Comparison of ENCODE assay signal across 18 cellular contexts in genomic region chr5:56552612-56553268, GRCh38.
DNase-seq lines count a peak whose midpoint lies in the region; ATAC-seq and TF ChIP-seq lines count a peak whose summit lies in the region.
"Had no signal": no experiment of that assay in that cellular context is flagged by ENCODE, and none has a peak within 500 bp of the region (broad histone marks: within the 10 kb centered on the region; RNA-seq: fewer than 3 reads in every experiment).

No MANE protein-coding gene starts in this region.

- peak; percentile 45 for DNase-seq in IMR-90
- peak; percentile 30 for DNase-seq in hepatic stellate cell (ENCODE audit: low spot score)
- DNase-seq in thoracic aorta (ENCODE audit: low spot score) = no peak
- DNase-seq in WERI-Rb-1 = no peak
- no peak for DNase-seq in DMS 273 (lab: John Stamatoyannopoulos, UW; ENCODE audit: unreplicated experiment)
- DNase-seq in activated CD8-positive, alpha-beta memory T cell treated with anti-CD3 and anti-CD28 coated beads, Interleukin-2, amount 50 U/mL, for 4 hours = no peak
- DNase-seq in H7 = no peak
- DNase-seq: ACHN; CD8-positive, alpha-beta T cell; MG63; NCI-H1105; NCI-H187; NCI-H446 treated with DMSO at 0.1 percent for 48 hours; NCI-H82; SHP77 treated with DMSO at 0.1 percent for 48 hours had no signal

- no peak overlapping the region for H3K14ac ChIP-seq in IMR-90 (replicated peaks; ENCODE audit: low read depth, low read length)

- H2BK5ac ChIP-seq in IMR-90 (ENCODE audit: low read depth, low read length, poor library complexity, severe bottlenecking) = no peak overlapping the region

- H3K4me3 ChIP-seq in IMR-90 (ENCODE audit: insufficient read depth, low read depth, low read length) (no peak overlapping the region), esophagus (ENCODE audit: low read depth in 1 of 2, low read length in 2 of 2) (no peak overlapping the region), thoracic aorta (no peak overlapping the region), WERI-Rb-1 (ENCODE audit: low read depth, low read length) (no peak overlapping the region), H7 (ENCODE audit: insufficient read depth, low read depth, low read length) (no peak overlapping the region)
- H3K4me3 ChIP-seq: HAP-1, MG63 had no signal

- H3K4ac ChIP-seq in IMR-90 (ENCODE audit: low read depth, low read length) = no peak overlapping the region; the same call in 1 of the 2 replicates

- H3K36me3 ChIP-seq in IMR-90 (ENCODE audit: control insufficient read depth, insufficient read depth, low read length) = no peaks in the 10 kb centered on the region
- no peaks in the 10 kb centered on the region for H3K36me3 ChIP-seq in esophagus (ENCODE audit: control insufficient read depth in 2 of 2, insufficient read depth in 2 of 2, low read length in 1 of 2)
- no peaks in the 10 kb centered on the region for H3K36me3 ChIP-seq in thoracic aorta
- no peaks in the 10 kb centered on the region for H3K36me3 ChIP-seq in WERI-Rb-1
- H3K36me3 ChIP-seq in H7 (replicated peaks; ENCODE audit: control insufficient read depth, insufficient read depth, low read length) = no peaks in the 10 kb centered on the region
- H3K36me3 ChIP-seq: HAP-1, MG63 had no signal

- no peak overlapping the region for H2BK120ac ChIP-seq in IMR-90 (ENCODE audit: low read depth, low read length)

- no peaks in the 10 kb centered on the region for H3K79me1 ChIP-seq in IMR-90 (ENCODE audit: low read depth in 1 of 2, low read length in 2 of 2)

- dilution Hi-C loops in IMR-90 (cut with HindIII; ENCODE audit: low sequenced_read_pairs, unreplicated experiment) = no loop called here

- no peak overlapping the region for H3K9ac ChIP-seq in IMR-90 (ENCODE audit: low read depth, low read length)

- TF ChIP-seq RAD21 in IMR-90 (IDR thresholded peaks at IDR 0.05; ENCODE audit: low read length) = no peak

- no peak for TF ChIP-seq POLR2A in IMR-90 (IDR thresholded peaks at IDR 0.05; ENCODE audit: low read depth, low read length)

- no peak overlapping the region for H3K56ac ChIP-seq in IMR-90 (ENCODE audit: extremely low read depth, insufficient read depth, low read length)

- no peak overlapping the region for H3K4me2 ChIP-seq in IMR-90 (ENCODE audit: low read depth, low read length)

- no peaks in the 10 kb centered on the region for H4K20me1 ChIP-seq in IMR-90 (ENCODE audit: insufficient read depth, low read length)

- H3K27me3 ChIP-seq in IMR-90 (ENCODE audit: control insufficient read depth, insufficient read depth, low read length) (no peaks in the 10 kb centered on the region), esophagus (ENCODE audit: control insufficient read depth in 1 of 2, insufficient read depth in 2 of 2, low read length in 2 of 2) (no peaks in the 10 kb centered on the region), thoracic aorta (replicated peaks; ENCODE audit: insufficient read depth) (no peaks in the 10 kb centered on the region), WERI-Rb-1 (ENCODE audit: insufficient read depth, low read depth, severe bottlenecking) (no peaks in the 10 kb centered on the region), H7 (ENCODE audit: control insufficient read depth, insufficient read depth, low read length) (no peaks in the 10 kb centered on the region)
- H3K27me3 ChIP-seq: MG63 had no signal

- no peak overlapping the region for H4K8ac ChIP-seq in IMR-90 (ENCODE audit: low read depth in 2 of 2, low read length in 2 of 2)

- no TSS peak for BruUV-seq in IMR-90 (replicated peaks; lab: Mats Ljungman, UMichigan)

- no peak overlapping the region for H3K18ac ChIP-seq in IMR-90 (ENCODE audit: low read depth, low read length)

- no peaks in the 10 kb centered on the region for H3K9me1 ChIP-seq in IMR-90 (ENCODE audit: insufficient read depth, low read length)

- H2BK20ac ChIP-seq in IMR-90 (ENCODE audit: low read depth, low read length) = peak overlapping the region; percentile 26; the same call in 1 of the 2 replicates

- H4K5ac ChIP-seq in IMR-90 (ENCODE audit: low read depth, low read length) = no peak overlapping the region

- POLR2A ChIA-PET in IMR-90 (lab: Charles Lee; ENCODE audit: unreplicated experiment) = no interaction called here

- CTCF ChIA-PET in IMR-90 (lab: Yijun Ruan, JAX) = interaction anchor here (1.4 kb wide), 1 partner anchor 12 kb away, joined by 3 read pairs; no protein-coding TSS in a partner anchor

- H4K91ac ChIP-seq in IMR-90 (ENCODE audit: insufficient read depth, low read depth, low read length) = no peak overlapping the region

- H3K27ac ChIP-seq in IMR-90 (ENCODE audit: insufficient read depth, low read length) (no peak overlapping the region), esophagus (ENCODE audit: low read depth in 2 of 2, low read length in 1 of 2) (peak overlapping the region; percentile 58 to 74), thoracic aorta (peak overlapping the region; percentile 55 to 63), WERI-Rb-1 (no peak overlapping the region)

- peak overlapping the region; percentile 7; the same call in 1 of the 2 replicates for H2AK5ac ChIP-seq in IMR-90 (ENCODE audit: low read depth, low read length)

- TF ChIP-seq CTCF in IMR-90 (conservative IDR thresholded peaks at IDR 0.05; ENCODE audit: low read depth, low read length) = no peak
- no peak for TF ChIP-seq CTCF in thoracic aorta (IDR thresholded peaks at IDR 0.05)
- TF ChIP-seq CTCF in WERI-Rb-1 (IDR thresholded peaks at IDR 0.05; ENCODE audit: low read depth, low read length) = no peak

- H3K4me1 ChIP-seq in IMR-90 (ENCODE audit: control insufficient read depth, insufficient read depth, low read length) (peaks cover 2% of the 10 kb centered on the region; the same call in 1 of the 2 replicates), esophagus (ENCODE audit: control insufficient read depth in 2 of 2, insufficient read depth in 2 of 2, low read length in 1 of 2) (peaks cover 2 to 6% of the 10 kb centered on the region in 2 donors), thoracic aorta (ENCODE audit: control insufficient read depth in 1 of 2, low read depth in 2 of 2) (peaks cover 13 to 33% of the 10 kb centered on the region in 2 donors)
- H3K4me1 ChIP-seq: HAP-1 had no signal

- H2AK9ac ChIP-seq in IMR-90 (replicated peaks; ENCODE audit: low read depth, low read length, poor library complexity) = no peak overlapping the region

- in situ Hi-C loops in IMR-90 (cut with MboI; ENCODE audit: low sequenced_read_pairs) = no loop called here

- H2AFZ ChIP-seq in IMR-90 (replicated peaks; ENCODE audit: low read length, poor library complexity) = no peak overlapping the region

- intact Hi-C loops in IMR-90 (cut with micrococcal nuclease) = no loop called here

- no peaks in the 10 kb centered on the region for H3K9me3 ChIP-seq in IMR-90 (ENCODE audit: control insufficient read depth, insufficient read depth, low read length)
- H3K9me3 ChIP-seq in esophagus (ENCODE audit: control insufficient read depth in 2 of 2, insufficient read depth in 1 of 2, low read depth in 1 of 2, low read length in 1 of 2) = no peaks in the 10 kb centered on the region
- H3K9me3 ChIP-seq in thoracic aorta = no peaks in the 10 kb centered on the region
- no peaks in the 10 kb centered on the region for H3K9me3 ChIP-seq in WERI-Rb-1 (ENCODE audit: severe bottlenecking)
- H3K9me3 ChIP-seq: HAP-1, MG63 had no signal

- ATAC-seq in IMR-90 (ENCODE audit: low read depth) = no peak; the same call in 1 of the 2 replicates
- peak; percentile 62 for ATAC-seq in thoracic aorta (ENCODE audit: insufficient number of reproducible peaks, low FRiP score, low read depth)
- ATAC-seq: CD8-positive, alpha-beta T cell; HepG2 had no signal

- H2BK15ac ChIP-seq in IMR-90 (ENCODE audit: low read depth, low read length) = no peak overlapping the region; the same call in 2 of the 3 replicates

- H3K23ac ChIP-seq in IMR-90 (ENCODE audit: low read depth, low read length) = no peak overlapping the region

TF ChIP-seq in IMR-90, 13 proteins besides CTCF, POLR2A, EP300 and RAD21:
- no peak for TF ChIP-seq BHLHE40 (IDR thresholded peaks at IDR 0.05; ENCODE audit: low read depth, low read length)
- TF ChIP-seq CEBPB (IDR thresholded peaks at IDR 0.05; ENCODE audit: low read depth, low read length) = no peak
- TF ChIP-seq RCOR1 (IDR thresholded peaks at IDR 0.05; ENCODE audit: insufficient replicate concordance, low read length) = no peak
- TF ChIP-seq USF2 (IDR thresholded peaks at IDR 0.05; ENCODE audit: low read depth, low read length) = no peak
- TF ChIP-seq FOS (IDR thresholded peaks at IDR 0.05; ENCODE audit: low read depth, low read length) = no peak
- no peak for TF ChIP-seq SMC3 (IDR thresholded peaks at IDR 0.05; ENCODE audit: low read depth, low read length)
- no peak for TF ChIP-seq RFX5 (IDR thresholded peaks at IDR 0.05; ENCODE audit: low read depth, low read length)
- TF ChIP-seq, protein P1, sequence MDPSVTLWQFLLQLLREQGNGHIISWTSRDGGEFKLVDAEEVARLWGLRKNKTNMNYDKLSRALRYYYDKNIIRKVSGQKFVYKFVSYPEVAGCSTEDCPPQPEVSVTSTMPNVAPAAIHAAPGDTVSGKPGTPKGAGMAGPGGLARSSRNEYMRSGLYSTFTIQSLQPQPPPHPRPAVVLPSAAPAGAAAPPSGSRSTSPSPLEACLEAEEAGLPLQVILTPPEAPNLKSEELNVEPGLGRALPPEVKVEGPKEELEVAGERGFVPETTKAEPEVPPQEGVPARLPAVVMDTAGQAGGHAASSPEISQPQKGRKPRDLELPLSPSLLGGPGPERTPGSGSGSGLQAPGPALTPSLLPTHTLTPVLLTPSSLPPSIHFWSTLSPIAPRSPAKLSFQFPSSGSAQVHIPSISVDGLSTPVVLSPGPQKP (IDR thresholded peaks at IDR 0.05; ENCODE audit: borderline replicate concordance, low read depth, low read length) = no peak
- TF ChIP-seq MXI1 (IDR thresholded peaks at IDR 0.05; ENCODE audit: borderline replicate concordance, low read depth, low read length) = no peak

Comparison
In these comparisons a context has a peak if more than half of its experiments do, and no peak if none do; other contexts are left out.
1. DNase-seq: peak in IMR-90 (single experiment) and hepatic stellate cell (single experiment); none in thoracic aorta (single experiment), WERI-Rb-1 (single experiment), DMS 273 (single experiment), activated CD8-positive, alpha-beta memory T cell treated with anti-CD3 and anti-CD28 coated beads, Interleukin-2, amount 50 U/mL, for 4 hours (single experiment) and H7 (single experiment).
2. H3K27ac ChIP-seq: peak in esophagus (2 of 2) and thoracic aorta (2 of 2); none in IMR-90 (single experiment) and WERI-Rb-1 (single experiment).